Comparison of ENCODE assay signal across 9 cellular contexts in genomic region chr15:51620647-51621046, GRCh38. TPM values are rescaled to one million over a fixed set of nuclear protein-coding genes. Genes with fewer than 3 reads are reported as not detected.
DNase-seq lines count a peak whose midpoint lies in the region; ATAC-seq lines count a peak whose summit lies in the region.
"Had no signal": no experiment of that assay in that cellular context is flagged by ENCODE, and none has a peak within 500 bp of the region (broad histone marks: within the 10 kb centered on the region; RNA-seq: fewer than 3 reads in every experiment).

No MANE protein-coding gene starts in this region.

- H3K9me3 ChIP-seq in neuron (ENCODE audit: low read length): no peaks in the 10 kb centered on the region
- H3K9me3 ChIP-seq: SJSA1 had no signal

- H3K27ac Mint-ChIP-seq in activated naive CD8-positive, alpha-beta T cell treated with anti-CD3 and anti-CD28 coated beads, Interleukin-2, amount 50 U/mL, for 24 hours: no peak overlapping the region
- no peak overlapping the region for H3K27ac Mint-ChIP-seq in activated naive CD4-positive, alpha-beta T cell treated with anti-CD3 and anti-CD28 coated beads for 36 hours

- DNase-seq in HT-29 (ENCODE audit: low spot score) (peak; percentile 39), mucosa of gallbladder (ENCODE audit: low spot score) (no peak)
- no peak for DNase-seq in activated naive CD8-positive, alpha-beta T cell treated with anti-CD3 and anti-CD28 coated beads, Interleukin-2, amount 50 U/mL, for 24 hours
- DNase-seq in activated naive CD4-positive, alpha-beta T cell treated with anti-CD3 and anti-CD28 coated beads for 36 hours: no peak
- DNase-seq: stimulated activated CD4-positive, alpha-beta T cell treated with anti-CD3 and anti-CD28 coated beads, Interleukin-12 subunit alpha, Interleukin-12 subunit beta, amount 100 ng/mL, for 4 hours had no signal

- H3K27me3 ChIP-seq in neuron (ENCODE audit: insufficient read depth, low read length): no peaks in the 10 kb centered on the region
- H3K27me3 ChIP-seq: SJSA1 had no signal

- H3K36me3 Mint-ChIP-seq in activated naive CD8-positive, alpha-beta T cell treated with anti-CD3 and anti-CD28 coated beads, Interleukin-2, amount 50 U/mL, for 24 hours (ENCODE audit: low read depth): no peaks in the 10 kb centered on the region
- no peaks in the 10 kb centered on the region for H3K36me3 Mint-ChIP-seq in activated naive CD4-positive, alpha-beta T cell treated with anti-CD3 and anti-CD28 coated beads for 36 hours (ENCODE audit: low read depth)

- CTCF ChIA-PET in activated naive CD4-positive, alpha-beta T cell treated with anti-CD3 and anti-CD28 coated beads for 36 hours (lab: Charles Lee): interaction anchor here (1.1 to 4.3 kb wide), 5 partner anchors 9 to 156 kb away, joined by 3 to 25 read pairs (median 3); no protein-coding TSS in a partner anchor

- H2AFZ ChIP-seq in neuron (ENCODE audit: low read depth, low read length): peak overlapping the region; percentile 93

- intact Hi-C loops in activated naive CD4-positive, alpha-beta T cell treated with anti-CD3 and anti-CD28 coated beads for 36 hours (cut with micrococcal nuclease): no loop called here

- H3K27me3 Mint-ChIP-seq in activated naive CD8-positive, alpha-beta T cell treated with anti-CD3 and anti-CD28 coated beads, Interleukin-2, amount 50 U/mL, for 24 hours: peaks cover 12% of the 10 kb centered on the region
- H3K27me3 Mint-ChIP-seq in activated naive CD4-positive, alpha-beta T cell treated with anti-CD3 and anti-CD28 coated beads for 36 hours (ENCODE audit: low read depth): no peaks in the 10 kb centered on the region

- H3K4me3 ChIP-seq in neuron (ENCODE audit: low read length): peak overlapping the region; percentile 92

- peaks cover 16% of the 10 kb centered on the region for H3K4me1 ChIP-seq in neuron (ENCODE audit: insufficient read depth, low read length)

- no peaks in the 10 kb centered on the region for H3K9me3 Mint-ChIP-seq in activated naive CD8-positive, alpha-beta T cell treated with anti-CD3 and anti-CD28 coated beads, Interleukin-2, amount 50 U/mL, for 24 hours
- H3K9me3 Mint-ChIP-seq in activated naive CD4-positive, alpha-beta T cell treated with anti-CD3 and anti-CD28 coated beads for 36 hours: no peaks in the 10 kb centered on the region

- ATAC-seq in GM18511 (IDR thresholded peaks at IDR 0.05; ENCODE audit: unreplicated experiment): peak; percentile 34
- ATAC-seq in activated naive CD8-positive, alpha-beta T cell treated with anti-CD3 and anti-CD28 coated beads, Interleukin-2, amount 50 U/mL, for 24 hours: no peak
- ATAC-seq in GM21786 (IDR thresholded peaks at IDR 0.05; ENCODE audit: unreplicated experiment): no peak

- no peaks in the 10 kb centered on the region for H3K36me3 ChIP-seq in neuron (ENCODE audit: insufficient read depth, low read length)
- H3K36me3 ChIP-seq: SJSA1 had no signal

- H3K4me1 Mint-ChIP-seq in activated naive CD8-positive, alpha-beta T cell treated with anti-CD3 and anti-CD28 coated beads, Interleukin-2, amount 50 U/mL, for 24 hours: peaks cover 15% of the 10 kb centered on the region
- peaks cover 19% of the 10 kb centered on the region for H3K4me1 Mint-ChIP-seq in activated naive CD4-positive, alpha-beta T cell treated with anti-CD3 and anti-CD28 coated beads for 36 hours (ENCODE audit: low read depth)

- peak overlapping the region; percentile 22 for H3K4me3 Mint-ChIP-seq in activated naive CD8-positive, alpha-beta T cell treated with anti-CD3 and anti-CD28 coated beads, Interleukin-2, amount 50 U/mL, for 24 hours
- no peak overlapping the region for H3K4me3 Mint-ChIP-seq in activated naive CD4-positive, alpha-beta T cell treated with anti-CD3 and anti-CD28 coated beads for 36 hours

RNA-seq across cellular contexts. Expression of gene DMXL2, which starts 1.9 kb away (rescaled TPM):
- total RNA-seq in HT-29 (2014; rRNA removed; shearing (Covaris generic)): 9.9 and 13.1 TPM in 2 replicates
- 25.8 TPM for total RNA-seq in mucosa of gallbladder
- 10 to 100 TPM in 1 of 2 experiments, 1 to 10 TPM in 1; 10.0 TPM for total RNA-seq in activated naive CD4-positive, alpha-beta T cell treated with anti-CD3 and anti-CD28 coated beads for 36 hours
